Comparison of ENCODE assay signal across 29 cellular contexts in the genomic region with DNA sequence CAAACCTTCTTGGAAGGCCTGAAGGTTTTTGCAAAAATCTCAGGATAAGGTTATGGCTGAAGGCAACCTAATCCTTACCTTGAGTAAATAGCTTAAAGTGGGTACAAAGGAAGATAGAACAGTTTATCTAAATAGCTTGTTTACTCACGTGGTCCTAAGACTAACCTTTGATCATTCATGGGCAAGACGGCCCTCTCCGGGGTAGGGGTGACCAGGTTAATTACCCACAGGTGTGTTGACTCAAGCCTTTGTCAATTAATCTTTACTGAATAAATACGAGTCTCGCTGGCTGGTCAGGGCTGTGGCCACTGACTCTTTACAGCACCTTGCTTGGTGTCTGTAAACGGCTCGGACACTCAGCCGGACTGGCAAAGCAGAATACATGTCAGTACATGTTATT. TPM values are rescaled to one million over a fixed set of nuclear protein-coding genes. Genes with fewer than 3 reads are reported as not detected.
DNase-seq lines count a peak whose midpoint lies in the region; ATAC-seq, FAIRE-seq and TF ChIP-seq lines count a peak whose summit lies in the region.
"Had no signal": no experiment of that assay in that cellular context is flagged by ENCODE, and none has a peak within 500 bp of the region (broad histone marks: within the 10 kb centered on the region; RNA-seq: fewer than 3 reads in every experiment).

No MANE protein-coding gene starts in this region.

- H3K36me3 ChIP-seq in SK-N-MC (ENCODE audit: insufficient read depth, low read length) (no peaks in the 10 kb centered on the region), HepG2 (replicated peaks in 1 of 2; ENCODE audit: control insufficient read depth in 1 of 2, insufficient read depth in 2 of 2, low read length in 2 of 2) (no peaks in the 10 kb centered on the region), transverse colon (no peaks in the 10 kb centered on the region)
- H3K36me3 ChIP-seq: BLaER1 treated with 17β-estradiol and CSF1 and Interleukin-3, amounts not matched to agents 10 nM and 100 nM had no signal

- BruUV-seq in HepG2 (replicated peaks; lab: Mats Ljungman, UMichigan) = no TSS peak

- H3K27me3 ChIP-seq in HepG2 (ENCODE audit: control insufficient read depth in 1 of 2, insufficient read depth in 2 of 2, low read length in 2 of 2) (peaks cover 0 to 26% of the 10 kb centered on the region in 2 experiments; a peak in 3 of 5 replicates), transverse colon (no peaks in the 10 kb centered on the region)
- H3K27me3 ChIP-seq: BLaER1 treated with 17β-estradiol and CSF1 and Interleukin-3, amounts not matched to agents 10 nM and 100 nM had no signal

- ATAC-seq in HepG2 = peak; percentile 48; the same call in 2 of the 3 replicates
- ATAC-seq in activated CD4-positive, alpha-beta T cell treated with anti-CD3 and anti-CD28 coated beads for 36 hours = no peak
- ATAC-seq: GM12878 had no signal

- H3K9ac ChIP-seq in SK-N-MC (ENCODE audit: insufficient read length) = no peak overlapping the region
- no peak overlapping the region for H3K9ac ChIP-seq in HepG2 (ENCODE audit: insufficient read depth, low read depth, low read length)
- H3K9ac ChIP-seq: BLaER1 treated with 17β-estradiol and CSF1 and Interleukin-3, amounts not matched to agents 10 nM and 100 nM; GM23248; KMS-11 had no signal

- H3K4me1 ChIP-seq in HepG2 (ENCODE audit: insufficient read depth, low read length) (peaks cover 21% of the 10 kb centered on the region), transverse colon (no peaks in the 10 kb centered on the region)

- H3K9me3 Mint-ChIP-seq in activated CD4-positive, alpha-beta T cell treated with anti-CD3 and anti-CD28 coated beads, Interleukin-2, amount 10 ng/mL, durations not matched to agents 24 days and 14 days = no peaks in the 10 kb centered on the region
- H3K9me3 Mint-ChIP-seq in activated CD4-positive, alpha-beta T cell treated with anti-CD3 and anti-CD28 coated beads for 36 hours (ENCODE audit: low read depth) = no peaks in the 10 kb centered on the region
- H3K9me3 Mint-ChIP-seq: CD4-positive, alpha-beta T cell had no signal

- peaks cover 16% of the 10 kb centered on the region for H3K27me3 Mint-ChIP-seq in activated CD4-positive, alpha-beta T cell treated with anti-CD3 and anti-CD28 coated beads, Interleukin-2, amount 10 ng/mL, durations not matched to agents 24 days and 14 days
- peaks cover 9% of the 10 kb centered on the region for H3K27me3 Mint-ChIP-seq in activated CD4-positive, alpha-beta T cell treated with anti-CD3 and anti-CD28 coated beads for 36 hours

- POLR2A ChIA-PET in HepG2 (lab: Yijun Ruan, JAX) = interaction anchor here (0.8 kb wide), 1 partner anchor 31 kb away, joined by 4 read pairs; no protein-coding TSS in a partner anchor
- POLR2A ChIA-PET in activated CD4-positive, alpha-beta T cell treated with anti-CD3 and anti-CD28 coated beads for 36 hours (lab: Charles Lee) = no interaction called here

- H3K4me3 ChIP-seq in SK-N-MC = no peak overlapping the region
- no peak overlapping the region for H3K4me3 ChIP-seq in HepG2 (replicated peaks in 1 of 3; ENCODE audit: insufficient read depth in 1 of 3, low read depth in 2 of 3, low read length in 3 of 3)
- H3K4me3 ChIP-seq in transverse colon = no peak overlapping the region
- H3K4me3 ChIP-seq: A549; BLaER1 treated with 17β-estradiol and CSF1 and Interleukin-3, amounts not matched to agents 10 nM and 100 nM; GM12878; GM23248 had no signal

- peak overlapping the region; percentile 15; the same call in 1 of the 2 replicates for H3K4me2 ChIP-seq in HepG2 (ENCODE audit: low read depth, low read length)
- H3K4me2 ChIP-seq: A549; BLaER1 treated with 17β-estradiol and CSF1 and Interleukin-3, amounts not matched to agents 10 nM and 100 nM; KMS-11 had no signal

- peak; percentile 62 for DNase-seq in HT-29 (ENCODE audit: low spot score)
- no peak for DNase-seq in SK-N-MC (ENCODE audit: low read depth, low spot score)
- peak; percentile 65 for DNase-seq in HepG2 (ENCODE audit: low spot score)
- peak; percentile 11 for DNase-seq in transverse colon
- no peak for DNase-seq in activated CD4-positive, alpha-beta T cell treated with anti-CD3 and anti-CD28 coated beads, Interleukin-2, amount 10 ng/mL, durations not matched to agents 24 days and 14 days
- DNase-seq in activated CD4-positive, alpha-beta T cell treated with anti-CD3 and anti-CD28 coated beads for 36 hours = no peak
- no peak for DNase-seq in T-helper 9 cell
- DNase-seq: AML-193; CD4-positive, alpha-beta T cell; DMS 273 treated with DMSO at 0.1 percent for 48 hours; DMS79; EL; GDM1; H9; NCI-H1048; NCI-H1436; NCI-H2029; NCI-H446; NCI-H524 treated with DMSO at 0.1 percent for 48 hours; Right ventricle myocardium superior; RPMI8226 had no signal

- peak in 1 of 2 experiments; percentile 48; a peak in 1 of 4 replicates for TF ChIP-seq EP300 in HepG2 (IDR thresholded peaks at IDR 0.05; ENCODE audit: low read depth in 2 of 2, low read length in 2 of 2)
- TF ChIP-seq EP300 in HepG2 (CRISPR knock-in tag; IDR thresholded peaks at IDR 0.05; ENCODE audit: borderline replicate concordance) = no peak
- TF ChIP-seq EP300 in transverse colon (IDR thresholded peaks at IDR 0.05; ENCODE audit: low read depth) = no peak

- no peaks in the 10 kb centered on the region for H3K79me2 ChIP-seq in HepG2 (ENCODE audit: insufficient read depth, low read length)

- TF ChIP-seq POLR2A in HepG2 (IDR thresholded peaks at IDR 0.05; ENCODE audit: insufficient read depth in 1 of 2, low read depth in 2 of 2, low read length in 2 of 2) = no peak
- TF ChIP-seq POLR2A in transverse colon (IDR thresholded peaks at IDR 0.05) = no peak

- H3K9me3 ChIP-seq in SK-N-MC (ENCODE audit: low read depth, low read length) (no peaks in the 10 kb centered on the region), HepG2 (ENCODE audit: low read length) (no peaks in the 10 kb centered on the region), transverse colon (no peaks in the 10 kb centered on the region)
- H3K9me3 ChIP-seq: A549 had no signal

- H4K20me1 ChIP-seq in HepG2 (ENCODE audit: insufficient read depth, low read length) = no peaks in the 10 kb centered on the region
- H4K20me1 ChIP-seq: BLaER1 treated with 17β-estradiol and CSF1 and Interleukin-3, amounts not matched to agents 10 nM and 100 nM had no signal

- in situ Hi-C loops in HepG2 (cut with HindIII; ENCODE audit: extremely low pct_ligation_motif_present, low pct_unique_long_range_greater_than_20kb) = loop anchor here (5.0 to 25.0 kb wide), 3 partner anchors 342 to 542 kb away; no protein-coding TSS in a partner anchor
- in situ Hi-C loops in transverse colon (cut with MboI; ENCODE audit: low pct_ligation_motif_present in 1 of 4, low pct_unique_long_range_greater_than_20kb in 1 of 4, low sequenced_read_pairs in 3 of 4) = loop anchor here (10.0 to 25.0 kb wide), 3 partner anchors 340 to 542 kb away; no protein-coding TSS in a partner anchor

- no peak for TF ChIP-seq CTCF in HepG2 (CRISPR knock-in tag; IDR thresholded peaks at IDR 0.05)
- no peak for TF ChIP-seq CTCF in transverse colon (IDR thresholded peaks at IDR 0.05)

- H3K27ac ChIP-seq in SK-N-MC (0 out of 2 replicates have a peak overlapping the region, but pooled peaks have one; percentile 37), HepG2 (ENCODE audit: extremely low read length, insufficient read depth, low read length) (no peak overlapping the region), transverse colon (peak overlapping the region in 1 of 4 donors; percentile 13)
- H3K27ac ChIP-seq: A549; BLaER1 treated with 17β-estradiol and CSF1 and Interleukin-3, amounts not matched to agents 10 nM and 100 nM; GM23248; KMS-11 had no signal

- H3K4me1 Mint-ChIP-seq in activated CD4-positive, alpha-beta T cell treated with anti-CD3 and anti-CD28 coated beads, Interleukin-2, amount 10 ng/mL, durations not matched to agents 24 days and 14 days = peaks cover 6% of the 10 kb centered on the region
- H3K4me1 Mint-ChIP-seq in activated CD4-positive, alpha-beta T cell treated with anti-CD3 and anti-CD28 coated beads for 36 hours = peaks cover 4% of the 10 kb centered on the region

- TF ChIP-seq RAD21 in HepG2 (CRISPR knock-in tag; IDR thresholded peaks at IDR 0.05) = no peak

- intact Hi-C loops in HepG2 (cut with micrococcal nuclease; ENCODE audit: unreplicated experiment) = no loop called here
- intact Hi-C loops in transverse colon (cut with DNase I; ENCODE audit: low total_unique reads) = loop anchor here (5.0 to 10.0 kb wide), 3 partner anchors 250 to 1692 kb away; no protein-coding TSS in a partner anchor
- intact Hi-C loops in activated CD4-positive, alpha-beta T cell treated with anti-CD3 and anti-CD28 coated beads, Interleukin-2, amount 10 ng/mL, durations not matched to agents 24 days and 14 days (cut with micrococcal nuclease) = no loop called here
- intact Hi-C loops in activated CD4-positive, alpha-beta T cell treated with anti-CD3 and anti-CD28 coated beads for 36 hours (cut with DNase I, micrococcal nuclease) = no loop called here

- no peaks in the 10 kb centered on the region for H3K36me3 Mint-ChIP-seq in activated CD4-positive, alpha-beta T cell treated with anti-CD3 and anti-CD28 coated beads, Interleukin-2, amount 10 ng/mL, durations not matched to agents 24 days and 14 days (ENCODE audit: low read depth)
- H3K36me3 Mint-ChIP-seq in activated CD4-positive, alpha-beta T cell treated with anti-CD3 and anti-CD28 coated beads for 36 hours (ENCODE audit: low read depth) = no peaks in the 10 kb centered on the region

- no peak overlapping the region for H3K27ac Mint-ChIP-seq in activated CD4-positive, alpha-beta T cell treated with anti-CD3 and anti-CD28 coated beads, Interleukin-2, amount 10 ng/mL, durations not matched to agents 24 days and 14 days
- no peak overlapping the region for H3K27ac Mint-ChIP-seq in activated CD4-positive, alpha-beta T cell treated with anti-CD3 and anti-CD28 coated beads for 36 hours
- H3K27ac Mint-ChIP-seq: CD4-positive, alpha-beta T cell; H9 had no signal

- no peak overlapping the region for H2AFZ ChIP-seq in HepG2 (ENCODE audit: low read length)
- H2AFZ ChIP-seq: GM23248 had no signal

- CTCF ChIA-PET in HepG2 (lab: Yijun Ruan, JAX; ENCODE audit: low intra/inter-chr PET ratio, low total read pairs) = no interaction called here
- CTCF ChIA-PET in activated CD4-positive, alpha-beta T cell treated with anti-CD3 and anti-CD28 coated beads for 36 hours (lab: Charles Lee) = no interaction called here

- WGBS in HepG2 (ENCODE audit: low lambda C conversion rate) = 3% methylated on average over 7 of the region's 8 CpGs
- WGBS in transverse colon (ENCODE audit: low coverage in 1 of 2), 2 donors = 37% methylated on average over 8 of the region's 8 CpGs; no CpG with 5 or more reads in 1 of the 2 donors

- no peak for FAIRE-seq in HepG2 (lab: Jason Lieb, UNC)
- FAIRE-seq: A549, GM12878, HTR-8/SVneo had no signal

- H3K4me3 Mint-ChIP-seq in activated CD4-positive, alpha-beta T cell treated with anti-CD3 and anti-CD28 coated beads, Interleukin-2, amount 10 ng/mL, durations not matched to agents 24 days and 14 days = no peak overlapping the region
- no peak overlapping the region for H3K4me3 Mint-ChIP-seq in activated CD4-positive, alpha-beta T cell treated with anti-CD3 and anti-CD28 coated beads for 36 hours
- H3K4me3 Mint-ChIP-seq: CD4-positive, alpha-beta T cell; H9 had no signal

RNA-seq across cellular contexts. Expression of gene AADACL4, which starts 10.8 kb away (rescaled TPM):
- total RNA-seq in HT-29 (2014; rRNA removed; shearing (Covaris generic)) = not detected in 2 replicates
- total RNA-seq in HepG2 (2016; rRNA removed; fragmentation: Illumina TruSeq; extraction: Trizol) (not detected in 2 replicates), transverse colon (not detected)
- not detected in 2 replicates for total RNA-seq in HepG2 (2016; cell fraction: cytosol; rRNA removed; fragmentation: Illumina TruSeq; extraction: Trizol; ENCODE audit: low read depth)
- total RNA-seq in HepG2 (2016; cell fraction: insoluble cytoplasmic fraction; rRNA removed; fragmentation: Illumina TruSeq; extraction: Trizol) = not detected in 2 replicates
- not detected in 2 replicates for total RNA-seq in HepG2 (2016; cell fraction: membrane; rRNA removed; fragmentation: Illumina TruSeq; extraction: Trizol)
- total RNA-seq in HepG2 (2016; cell fraction: nucleus; rRNA removed; fragmentation: Illumina TruSeq; extraction: Trizol) = not detected in 2 replicates
- not detected in 2 replicates for polyA plus RNA-seq in HepG2 (2011; rRNA removed)
- not detected in 2 replicates for polyA plus RNA-seq in HepG2 (2011; cell fraction: cytosol; rRNA removed)
- not detected in 2 replicates for polyA plus RNA-seq in HepG2 (2011; cell fraction: nucleus; rRNA removed)
- polyA plus RNA-seq in HepG2 (2012) = not detected in 2 replicates
- polyA plus RNA-seq in HepG2 (2016; cell fraction: cytosol; fragmentation: Illumina TruSeq; extraction: Trizol; ENCODE audit: low read depth) = not detected in 2 replicates
- polyA plus RNA-seq in HepG2 (2016; cell fraction: insoluble cytoplasmic fraction; fragmentation: Illumina TruSeq; extraction: Trizol; ENCODE audit: low read depth) = not detected in 2 replicates
- polyA plus RNA-seq in HepG2 (2016; cell fraction: membrane; fragmentation: Illumina TruSeq; extraction: Trizol; ENCODE audit: low read depth) = not detected in 2 replicates
- polyA plus RNA-seq in HepG2 (2016; cell fraction: nucleus; fragmentation: Illumina TruSeq; extraction: Trizol; ENCODE audit: insufficient read depth, low read depth) = not detected in 2 replicates
- polyA minus RNA-seq in HepG2 (2011; rRNA and poly(A)+ RNA removed; ENCODE audit: low replicate concordance) = not detected in 2 replicates
- not detected in 2 replicates for polyA minus RNA-seq in HepG2 (2011; cell fraction: cytosol; rRNA and poly(A)+ RNA removed)
- not detected in 2 replicates for polyA minus RNA-seq in HepG2 (2011; cell fraction: nucleus; rRNA and poly(A)+ RNA removed)
- total RNA-seq in activated CD4-positive, alpha-beta T cell treated with anti-CD3 and anti-CD28 coated beads, Interleukin-2, amount 10 ng/mL, durations not matched to agents 24 days and 14 days = not detected in 2 replicates
- total RNA-seq in activated CD4-positive, alpha-beta T cell treated with anti-CD3 and anti-CD28 coated beads for 36 hours = not detected
- total RNA-seq: CD4-positive, alpha-beta T cell; GM12878; GM23248; H9; IMR-90; Right ventricle myocardium superior; SK-MEL-5 had no signal
- polyA plus RNA-seq: A549, GM12878, GM23248, IMR-90 had no signal

RNA-seq across cellular contexts. Expression of gene DHRS3, which starts 36.6 kb away (rescaled TPM):
- 84.8 and 90.2 TPM in 2 replicates for total RNA-seq in HT-29 (2014; rRNA removed; shearing (Covaris generic))
- total RNA-seq in HepG2 (2016; rRNA removed; fragmentation: Illumina TruSeq; extraction: Trizol) (30.5 and 48.5 TPM in 2 replicates), transverse colon (100 to 1,000 TPM in 2 of 4 donors, 10 to 100 TPM in 2; 55.3 to 122 (median 103) TPM)
- 25.5 and 27.3 TPM in 2 replicates for total RNA-seq in HepG2 (2016; cell fraction: cytosol; rRNA removed; fragmentation: Illumina TruSeq; extraction: Trizol; ENCODE audit: low read depth)
- 26.6 and 52.7 TPM in 2 replicates for total RNA-seq in HepG2 (2016; cell fraction: insoluble cytoplasmic fraction; rRNA removed; fragmentation: Illumina TruSeq; extraction: Trizol)
- total RNA-seq in HepG2 (2016; cell fraction: membrane; rRNA removed; fragmentation: Illumina TruSeq; extraction: Trizol) = 29.7 and 30.7 TPM in 2 replicates
- 41.7 and 48.7 TPM in 2 replicates for total RNA-seq in HepG2 (2016; cell fraction: nucleus; rRNA removed; fragmentation: Illumina TruSeq; extraction: Trizol)
- polyA plus RNA-seq in HepG2 (2011; rRNA removed) = 90.5 and 107 TPM in 2 replicates
- polyA plus RNA-seq in HepG2 (2011; cell fraction: cytosol; rRNA removed) = 85.8 and 93.3 TPM in 2 replicates
- 96.4 and 100 TPM in 2 replicates for polyA plus RNA-seq in HepG2 (2011; cell fraction: nucleus; rRNA removed)
- 60.3 and 66.6 TPM in 2 replicates for polyA plus RNA-seq in HepG2 (2012)
- polyA plus RNA-seq in HepG2 (2016; cell fraction: cytosol; fragmentation: Illumina TruSeq; extraction: Trizol; ENCODE audit: low read depth) = 7.8 TPM in 2 replicates
- polyA plus RNA-seq in HepG2 (2016; cell fraction: insoluble cytoplasmic fraction; fragmentation: Illumina TruSeq; extraction: Trizol; ENCODE audit: low read depth) = 18.9 and 21.8 TPM in 2 replicates
- 13.0 and 14.3 TPM in 2 replicates for polyA plus RNA-seq in HepG2 (2016; cell fraction: membrane; fragmentation: Illumina TruSeq; extraction: Trizol; ENCODE audit: low read depth)
- polyA plus RNA-seq in HepG2 (2016; cell fraction: nucleus; fragmentation: Illumina TruSeq; extraction: Trizol; ENCODE audit: insufficient read depth, low read depth) = 64.9 and 66.2 TPM in 2 replicates
- polyA minus RNA-seq in HepG2 (2011; rRNA and poly(A)+ RNA removed; ENCODE audit: low replicate concordance) = 17.4 and 446 TPM in 2 replicates
- polyA minus RNA-seq in HepG2 (2011; cell fraction: cytosol; rRNA and poly(A)+ RNA removed) = 107 and 116 TPM in 2 replicates
- 65.1 and 73.6 TPM in 2 replicates for polyA minus RNA-seq in HepG2 (2011; cell fraction: nucleus; rRNA and poly(A)+ RNA removed)
- total RNA-seq in activated CD4-positive, alpha-beta T cell treated with anti-CD3 and anti-CD28 coated beads, Interleukin-2, amount 10 ng/mL, durations not matched to agents 24 days and 14 days = 66.4 and 69.2 TPM in 2 replicates
- total RNA-seq in activated CD4-positive, alpha-beta T cell treated with anti-CD3 and anti-CD28 coated beads for 36 hours = 10 to 100 TPM; 33.3 to 34.6 TPM
- total RNA-seq: SK-MEL-5 had no signal

Comparison
In these comparisons a context has a peak if more than half of its experiments do, and no peak if none do; other contexts are left out.
1. DNase-seq: peak in HT-29 (single experiment), HepG2 (single experiment) and transverse colon (single experiment); none in SK-N-MC (single experiment), activated CD4-positive, alpha-beta T cell treated with anti-CD3 and anti-CD28 coated beads, Interleukin-2, amount 10 ng/mL, durations not matched to agents 24 days and 14 days (single experiment), activated CD4-positive, alpha-beta T cell treated with anti-CD3 and anti-CD28 coated beads for 36 hours (single experiment) and T-helper 9 cell (single experiment).